9 cellular contexts compared by ENCODE assay signal in the genomic region with DNA sequence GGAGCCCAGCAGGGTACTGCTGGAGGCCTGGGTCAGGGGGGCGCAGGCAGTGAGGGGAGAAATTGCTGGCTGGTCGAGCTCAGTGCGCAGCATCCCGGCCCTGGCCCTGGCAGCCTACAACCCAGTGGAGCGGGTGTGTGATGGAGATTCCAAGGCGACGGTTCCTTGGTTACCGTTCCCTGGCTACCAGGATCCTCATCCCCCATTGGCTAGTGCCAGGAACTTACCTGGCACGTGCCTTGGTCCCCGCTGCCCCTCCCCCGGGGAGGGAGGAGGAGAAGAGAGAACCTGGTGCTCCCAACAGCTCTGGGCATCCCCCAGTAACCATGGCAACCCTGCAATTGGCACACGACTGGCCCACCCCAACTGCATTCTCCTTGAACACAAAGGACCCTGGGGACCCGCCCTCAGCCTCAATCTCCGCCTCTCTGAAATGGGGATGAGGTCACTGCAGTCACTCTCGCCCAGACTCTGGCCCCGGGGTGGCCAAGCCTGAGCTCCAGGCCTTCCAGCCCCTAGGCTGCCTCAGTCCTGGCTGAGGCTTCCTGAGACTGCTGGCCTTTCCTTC. TPM values are rescaled to one million over a fixed set of nuclear protein-coding genes. Genes with fewer than 3 reads are reported as not detected.
DNase-seq lines count a peak whose midpoint lies in the region; ATAC-seq and TF ChIP-seq lines count a peak whose summit lies in the region.
"Had no signal": no experiment of that assay in that cellular context is flagged by ENCODE, and none has a peak within 500 bp of the region (broad histone marks: within the 10 kb centered on the region; RNA-seq: fewer than 3 reads in every experiment).

No MANE protein-coding gene starts in this region.

- peaks cover 60% of the 10 kb centered on the region for H3K36me3 Mint-ChIP-seq in activated CD8-positive, alpha-beta T cell treated with anti-CD3 and anti-CD28 coated beads for 36 hours (ENCODE audit: low read depth)
- no peaks in the 10 kb centered on the region for H3K36me3 Mint-ChIP-seq in activated CD4-positive, alpha-beta T cell treated with anti-CD3 and anti-CD28 coated beads, Interleukin-2, amount 10 ng/mL, durations not matched to agents 7 days and 5 days (ENCODE audit: low read depth)

- intact Hi-C loops in activated CD8-positive, alpha-beta T cell treated with anti-CD3 and anti-CD28 coated beads for 36 hours (cut with micrococcal nuclease) = no loop called here

- H3K36me3 ChIP-seq in gastroesophageal sphincter = peaks cover 0 to 50% of the 10 kb centered on the region in 2 donors

- POLR2A ChIA-PET in activated CD8-positive, alpha-beta T cell treated with anti-CD3 and anti-CD28 coated beads for 36 hours (lab: Charles Lee) = interaction anchor here (0.7 to 22.8 kb wide), 4 partner anchors 15 to 35 kb away, joined by 3 to 294 read pairs (median 4); a partner anchor contains a TSS
- POLR2A ChIA-PET in activated CD4-positive, alpha-beta T cell treated with anti-CD3 and anti-CD28 coated beads, Interleukin-2, amount 10 ng/mL, durations not matched to agents 7 days and 5 days (lab: Charles Lee) = no interaction called here

- no peak overlapping the region for H3K4me3 Mint-ChIP-seq in activated CD8-positive, alpha-beta T cell treated with anti-CD3 and anti-CD28 coated beads for 36 hours
- no peak overlapping the region for H3K4me3 Mint-ChIP-seq in activated CD4-positive, alpha-beta T cell treated with anti-CD3 and anti-CD28 coated beads, Interleukin-2, amount 10 ng/mL, durations not matched to agents 7 days and 5 days

- no peak for TF ChIP-seq EP300 in gastroesophageal sphincter (IDR thresholded peaks at IDR 0.05)

- H3K27me3 ChIP-seq in gastroesophageal sphincter = no peaks in the 10 kb centered on the region
- H3K27me3 ChIP-seq: body of pancreas had no signal

- H3K27ac Mint-ChIP-seq in activated CD8-positive, alpha-beta T cell treated with anti-CD3 and anti-CD28 coated beads for 36 hours = peak overlapping the region; percentile 57
- no peak overlapping the region for H3K27ac Mint-ChIP-seq in activated CD4-positive, alpha-beta T cell treated with anti-CD3 and anti-CD28 coated beads, Interleukin-2, amount 10 ng/mL, durations not matched to agents 7 days and 5 days

- H3K4me1 ChIP-seq in gastroesophageal sphincter = peaks cover 0 to 57% (median 31%) of the 10 kb centered on the region in 3 donors

- peak overlapping the region in 3 of 4 donors; percentile 91 to 99 (median 95) for H3K27ac ChIP-seq in gastroesophageal sphincter
- H3K27ac ChIP-seq: body of pancreas had no signal

- CTCF ChIA-PET in activated CD8-positive, alpha-beta T cell treated with anti-CD3 and anti-CD28 coated beads for 36 hours (lab: Charles Lee) = interaction anchor here (0.9 to 5.1 kb wide), 6 partner anchors 12 to 159 kb away, joined by 4 to 24 read pairs (median 4); no protein-coding TSS in a partner anchor
- CTCF ChIA-PET in activated CD4-positive, alpha-beta T cell treated with anti-CD3 and anti-CD28 coated beads, Interleukin-2, amount 10 ng/mL, durations not matched to agents 7 days and 5 days (lab: Charles Lee) = interaction anchor here (0.6 to 46.8 kb wide), 4 partner anchors 13 to 377 kb away, joined by 3 to 1643 read pairs (median 34); a partner anchor contains a TSS

- peak; percentile 38 for DNase-seq in GM20000 (ENCODE audit: low spot score)
- DNase-seq in activated CD8-positive, alpha-beta T cell treated with anti-CD3 and anti-CD28 coated beads for 36 hours = peak; percentile 28
- DNase-seq in retina = peak; percentile 65
- no peak for DNase-seq in activated CD4-positive, alpha-beta T cell treated with anti-CD3 and anti-CD28 coated beads for 4 hours
- DNase-seq in activated CD4-positive, alpha-beta T cell treated with anti-CD3 and anti-CD28 coated beads, Interleukin-2, amount 10 ng/mL, durations not matched to agents 7 days and 5 days = no peak
- DNase-seq in NCI-H128 (lab: John Stamatoyannopoulos, UW; ENCODE audit: unreplicated experiment) = no peak
- DNase-seq: body of pancreas had no signal

- H3K4me3 ChIP-seq in gastroesophageal sphincter = no peak overlapping the region
- H3K4me3 ChIP-seq: body of pancreas had no signal

- peaks cover 26% of the 10 kb centered on the region for H3K4me1 Mint-ChIP-seq in activated CD8-positive, alpha-beta T cell treated with anti-CD3 and anti-CD28 coated beads for 36 hours (ENCODE audit: low read depth)
- H3K4me1 Mint-ChIP-seq in activated CD4-positive, alpha-beta T cell treated with anti-CD3 and anti-CD28 coated beads, Interleukin-2, amount 10 ng/mL, durations not matched to agents 7 days and 5 days = peaks cover 12% of the 10 kb centered on the region

- ATAC-seq in activated CD8-positive, alpha-beta T cell treated with anti-CD3 and anti-CD28 coated beads for 36 hours = no peak
- peak; percentile 18 for ATAC-seq in gastroesophageal sphincter
- no peak for ATAC-seq in HG03025 (IDR thresholded peaks at IDR 0.05; ENCODE audit: low FRiP score, unreplicated experiment)
- ATAC-seq: body of pancreas had no signal

- TF ChIP-seq CTCF in GM20000 (IDR thresholded peaks at IDR 0.05; ENCODE audit: extremely low read depth, missing control alignments) = no peak
- TF ChIP-seq CTCF in activated CD8-positive, alpha-beta T cell treated with anti-CD3 and anti-CD28 coated beads for 36 hours (IDR thresholded peaks at IDR 0.05) = no peak
- no peak for TF ChIP-seq CTCF in gastroesophageal sphincter (IDR thresholded peaks at IDR 0.05)

- H3K9me3 ChIP-seq in gastroesophageal sphincter = no peaks in the 10 kb centered on the region
- H3K9me3 ChIP-seq: body of pancreas had no signal

- H3K9me3 Mint-ChIP-seq in activated CD8-positive, alpha-beta T cell treated with anti-CD3 and anti-CD28 coated beads for 36 hours = peaks cover 1% of the 10 kb centered on the region
- H3K9me3 Mint-ChIP-seq in activated CD4-positive, alpha-beta T cell treated with anti-CD3 and anti-CD28 coated beads, Interleukin-2, amount 10 ng/mL, durations not matched to agents 7 days and 5 days = no peaks in the 10 kb centered on the region

- 0% methylated on average over 1 of the region's 16 CpGs; no CpG with 5 or more reads in 1 of the 2 donors for whole genome bisulfite sequencing in gastroesophageal sphincter (ENCODE audit: low coverage in 1 of 2), 2 donors

- no peaks in the 10 kb centered on the region for H3K27me3 Mint-ChIP-seq in activated CD8-positive, alpha-beta T cell treated with anti-CD3 and anti-CD28 coated beads for 36 hours
- H3K27me3 Mint-ChIP-seq in activated CD4-positive, alpha-beta T cell treated with anti-CD3 and anti-CD28 coated beads, Interleukin-2, amount 10 ng/mL, durations not matched to agents 7 days and 5 days = peaks cover 4% of the 10 kb centered on the region

- TF ChIP-seq POLR2A in gastroesophageal sphincter (IDR thresholded peaks at IDR 0.05) = no peak

RNA-seq across cellular contexts. Expression of a gene that starts 4.3 kb away (rescaled TPM):
- 100 to 1,000 TPM; 101 to 105 TPM for total RNA-seq in activated CD8-positive, alpha-beta T cell treated with anti-CD3 and anti-CD28 coated beads for 36 hours
- total RNA-seq in gastroesophageal sphincter = 100 to 1,000 TPM in 3 of 4 donors, 10 to 100 TPM in 1; 87.1 to 154 (median 124) TPM
- 1 to 10 TPM; 4.2 to 4.8 TPM for total RNA-seq in activated CD4-positive, alpha-beta T cell treated with anti-CD3 and anti-CD28 coated beads, Interleukin-2, amount 10 ng/mL, durations not matched to agents 7 days and 5 days

RNA-seq across cellular contexts. Expression of a gene that starts 22.5 kb away (rescaled TPM):
- total RNA-seq in activated CD8-positive, alpha-beta T cell treated with anti-CD3 and anti-CD28 coated beads for 36 hours = 10 to 100 TPM; 32.6 to 36.4 TPM
- 1 to 10 TPM in 3 of 4 donors, not detected in 1; 1.6 to 2.7 (median 2.2) TPM for total RNA-seq in gastroesophageal sphincter
- 1 to 10 TPM; 5.3 to 9.7 TPM for total RNA-seq in activated CD4-positive, alpha-beta T cell treated with anti-CD3 and anti-CD28 coated beads, Interleukin-2, amount 10 ng/mL, durations not matched to agents 7 days and 5 days

RNA-seq across cellular contexts. Expression of a gene that starts 28.3 kb away (rescaled TPM):
- total RNA-seq in activated CD8-positive, alpha-beta T cell treated with anti-CD3 and anti-CD28 coated beads for 36 hours = 10 to 100 TPM; 68.4 to 73.0 TPM
- total RNA-seq in gastroesophageal sphincter = 100 to 1,000 TPM; 336 to 863 (median 437) TPM
- total RNA-seq in activated CD4-positive, alpha-beta T cell treated with anti-CD3 and anti-CD28 coated beads, Interleukin-2, amount 10 ng/mL, durations not matched to agents 7 days and 5 days = 10 to 100 TPM; 31.6 to 32.4 TPM

RNA-seq across cellular contexts. Expression of a gene that starts 40.5 kb away (rescaled TPM):
- total RNA-seq in activated CD8-positive, alpha-beta T cell treated with anti-CD3 and anti-CD28 coated beads for 36 hours = 1 to 10 TPM; 7.4 to 8.0 TPM
- 10 to 100 TPM in 1 of 4 donors, 1 to 10 TPM in 3; 6.1 to 16.6 (median 6.6) TPM for total RNA-seq in gastroesophageal sphincter
- total RNA-seq in activated CD4-positive, alpha-beta T cell treated with anti-CD3 and anti-CD28 coated beads, Interleukin-2, amount 10 ng/mL, durations not matched to agents 7 days and 5 days = 1 to 10 TPM; 2.9 to 3.9 TPM

RNA-seq across cellular contexts. Expression of a gene that starts 42.7 kb away (rescaled TPM):
- 100 to 1,000 TPM; 133 to 137 TPM for total RNA-seq in activated CD8-positive, alpha-beta T cell treated with anti-CD3 and anti-CD28 coated beads for 36 hours
- total RNA-seq in gastroesophageal sphincter = 10 to 100 TPM; 20.7 to 42.3 (median 31.5) TPM
- total RNA-seq in activated CD4-positive, alpha-beta T cell treated with anti-CD3 and anti-CD28 coated beads, Interleukin-2, amount 10 ng/mL, durations not matched to agents 7 days and 5 days = 100 to 1,000 TPM; 242 to 296 TPM

Comparison
In these comparisons a context has a peak if more than half of its experiments do, and no peak if none do; other contexts are left out.
1. DNase-seq: peak in GM20000 (single experiment), activated CD8-positive, alpha-beta T cell treated with anti-CD3 and anti-CD28 coated beads for 36 hours (single experiment) and retina (single experiment); none in activated CD4-positive, alpha-beta T cell treated with anti-CD3 and anti-CD28 coated beads for 4 hours (0 of 2), activated CD4-positive, alpha-beta T cell treated with anti-CD3 and anti-CD28 coated beads, Interleukin-2, amount 10 ng/mL, durations not matched to agents 7 days and 5 days (single experiment) and NCI-H128 (single experiment).
2. RNA of a gene that starts 4.3 kb away (total RNA-seq): 87.1 to 154 TPM in gastroesophageal sphincter and 101 to 105 TPM in activated CD8-positive, alpha-beta T cell treated with anti-CD3 and anti-CD28 coated beads for 36 hours; 4.2 to 4.8 TPM in activated CD4-positive, alpha-beta T cell treated with anti-CD3 and anti-CD28 coated beads, Interleukin-2, amount 10 ng/mL, durations not matched to agents 7 days and 5 days; every median in the first group is over 10 times any median in the second.
3. RNA of a gene that starts 28.3 kb away (total RNA-seq): 336 to 863 TPM in gastroesophageal sphincter; 68.4 to 73.0 TPM in activated CD8-positive, alpha-beta T cell treated with anti-CD3 and anti-CD28 coated beads for 36 hours and 31.6 to 32.4 TPM in activated CD4-positive, alpha-beta T cell treated with anti-CD3 and anti-CD28 coated beads, Interleukin-2, amount 10 ng/mL, durations not matched to agents 7 days and 5 days; every median in the first group is over 4 times any median in the second.